In the genomic region with DNA sequence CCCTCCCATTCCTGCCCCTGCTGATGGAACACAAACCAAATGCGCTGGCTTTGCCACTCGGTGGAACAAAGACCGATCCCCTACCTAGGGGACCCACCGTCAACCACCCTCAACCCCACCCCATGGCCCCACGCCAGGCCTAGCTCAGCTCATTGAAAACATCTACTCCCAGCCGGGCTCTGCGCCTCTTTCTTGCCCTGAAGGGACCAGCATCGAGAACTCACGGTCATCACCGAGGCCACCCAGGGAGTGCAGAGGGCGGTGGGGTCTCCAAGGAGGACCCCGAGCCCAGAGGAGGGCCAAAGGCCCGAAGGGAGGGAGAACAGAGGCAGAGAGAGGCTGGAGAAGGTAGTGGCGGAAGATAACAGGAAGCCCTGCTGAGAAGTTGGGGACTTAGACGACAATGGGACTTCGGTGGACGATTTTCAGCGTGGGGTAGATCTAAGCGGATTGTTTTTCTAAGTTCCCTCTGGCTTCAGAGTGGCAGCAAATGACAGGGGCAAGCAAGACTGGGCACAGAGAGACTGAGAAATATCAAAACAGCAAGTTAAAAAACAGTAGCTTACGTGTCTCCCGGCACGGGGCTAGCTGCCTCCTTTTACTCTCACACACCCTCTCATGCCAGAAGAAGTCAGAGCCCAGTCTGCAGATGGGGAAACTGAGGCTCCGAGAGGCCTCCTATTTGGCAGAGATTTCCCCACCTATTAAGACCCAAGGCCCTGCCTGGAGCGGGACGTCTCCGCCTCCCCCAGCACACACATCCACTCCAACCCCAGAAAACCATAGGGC, we compare ENCODE assay signal across 8 cellular contexts. TPM values are rescaled to one million over a fixed set of nuclear protein-coding genes. Genes with fewer than 3 reads are reported as not detected.
A peak's percentile ranks its signal among the peaks of the same experiment; 100 is the strongest.
DNase-seq lines count a peak whose midpoint lies in the region; ATAC-seq and TF ChIP-seq lines count a peak whose summit lies in the region.

No MANE protein-coding gene starts in this region.

- TF ChIP-seq CTCF in LNCaP clone FGC (IDR thresholded peaks at IDR 0.05; ENCODE audit: control insufficient read depth, extremely low read depth, insufficient read depth) (no peak), left ventricle myocardium inferior (IDR thresholded peaks at IDR 0.05; ENCODE audit: borderline replicate concordance) (no peak), retinal pigment epithelial cell (conservative IDR thresholded peaks at IDR 0.05; ENCODE audit: low read depth, low read length) (no peak)

- peak overlapping the region; percentile 86 to 97 for H3K27ac Mint-ChIP-seq in activated naive CD4-positive, alpha-beta T cell treated with anti-CD3 and anti-CD28 coated beads, Interleukin-2, amount 50 U/mL, for 72 hours

- H3K27me3 ChIP-seq in left ventricle myocardium inferior (ENCODE audit: low read depth): no peaks in the 10 kb centered on the region

- no peak for ATAC-seq in activated naive CD4-positive, alpha-beta T cell treated with anti-CD3 and anti-CD28 coated beads, Interleukin-2, amount 50 U/mL, for 72 hours
- ATAC-seq in HG03139 (IDR thresholded peaks at IDR 0.05; ENCODE audit: unreplicated experiment): no peak

- H3K27ac ChIP-seq in left ventricle myocardium inferior (replicated peaks): peak overlapping the region; percentile 90

- peak; percentile 38 for DNase-seq in EL
- no peak for DNase-seq in LNCaP clone FGC (ENCODE audit: low read depth)
- DNase-seq in activated naive CD4-positive, alpha-beta T cell treated with anti-CD3 and anti-CD28 coated beads, Interleukin-2, amount 50 U/mL, for 72 hours (ENCODE audit: low spot score in 2 of 2): peak in 1 of 2 donors; percentile 29
- peak; percentile 52 for DNase-seq in left ventricle myocardium inferior
- no peak for DNase-seq in retinal pigment epithelial cell (ENCODE audit: low read depth)
- no peak for DNase-seq in COLO829 (ENCODE audit: low spot score)
- no peak for DNase-seq in dedifferentiated amniotic fluid mesenchymal stem cell (ENCODE audit: extremely low spot score)

- H3K4me1 ChIP-seq in left ventricle myocardium inferior: peaks cover 67% of the 10 kb centered on the region

- H3K9me3 Mint-ChIP-seq in activated naive CD4-positive, alpha-beta T cell treated with anti-CD3 and anti-CD28 coated beads, Interleukin-2, amount 50 U/mL, for 72 hours: no peaks in the 10 kb centered on the region

- peak overlapping the region; percentile 78 for H3K4me3 ChIP-seq in LNCaP clone FGC (ENCODE audit: low read depth, low read length)
- peak overlapping the region; percentile 74 for H3K4me3 ChIP-seq in left ventricle myocardium inferior
- peak overlapping the region; percentile 73 for H3K4me3 ChIP-seq in retinal pigment epithelial cell (ENCODE audit: low read length)

- no peaks in the 10 kb centered on the region for H3K9me3 ChIP-seq in left ventricle myocardium inferior (replicated peaks)

- H3K36me3 Mint-ChIP-seq in activated naive CD4-positive, alpha-beta T cell treated with anti-CD3 and anti-CD28 coated beads, Interleukin-2, amount 50 U/mL, for 72 hours: peaks cover 13% of the 10 kb centered on the region in 2 donors

- intact Hi-C loops in left ventricle myocardium inferior (cut with micrococcal nuclease): no loop called here

- no peaks in the 10 kb centered on the region for H3K36me3 ChIP-seq in left ventricle myocardium inferior

RNA-seq across cellular contexts. Expression of a gene that starts 1.1 kb away (rescaled TPM):
- total RNA-seq in activated naive CD4-positive, alpha-beta T cell treated with anti-CD3 and anti-CD28 coated beads, Interleukin-2, amount 50 U/mL, for 72 hours: 100 to 1,000 TPM in 1 of 2 donors, 10 to 100 TPM in 1; 88.1 to 106 TPM
- 23.9 TPM for total RNA-seq in left ventricle myocardium inferior

RNA-seq across cellular contexts. Expression of a gene that starts 14.5 kb away (rescaled TPM):
- total RNA-seq in activated naive CD4-positive, alpha-beta T cell treated with anti-CD3 and anti-CD28 coated beads, Interleukin-2, amount 50 U/mL, for 72 hours: not detected
- not detected for total RNA-seq in left ventricle myocardium inferior

Comparison
In these comparisons a context has a peak if more than half of its experiments do, and no peak if none do; other contexts are left out.
1. DNase-seq: peak in EL (single experiment) and left ventricle myocardium inferior (single experiment); none in LNCaP clone FGC (single experiment), retinal pigment epithelial cell (single experiment), COLO829 (single experiment) and dedifferentiated amniotic fluid mesenchymal stem cell (single experiment).
2. Peak in every context shown above with its lines, with median percentiles within 50 percentile points of each other: H3K4me3 ChIP-seq.